ENCODE assay signal across 15 cellular contexts in the genomic region with DNA sequence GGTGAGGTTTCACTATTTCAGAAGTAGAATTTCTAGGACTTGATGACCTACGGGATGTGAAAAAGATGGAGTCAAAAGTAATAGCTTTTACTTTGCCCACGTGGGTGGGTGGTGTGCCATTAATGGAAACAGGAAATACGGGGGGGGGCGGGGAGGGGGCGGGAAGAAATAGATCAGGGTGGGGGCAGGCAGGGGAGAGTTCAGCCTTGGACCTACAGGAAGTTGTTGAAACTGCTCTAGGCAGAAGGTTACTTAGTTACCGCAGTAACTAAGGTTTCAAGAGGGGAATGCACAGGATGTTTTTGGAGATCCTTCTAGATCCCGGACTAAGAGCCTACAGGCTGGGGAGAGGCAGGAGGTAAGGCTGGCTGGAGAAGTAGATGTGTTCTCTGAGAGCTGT. TPM values are rescaled to one million over a fixed set of nuclear protein-coding genes. Genes with fewer than 3 reads are reported as not detected.
DNase-seq lines count a peak whose midpoint lies in the region; ATAC-seq, FAIRE-seq and TF ChIP-seq lines count a peak whose summit lies in the region.
"Had no signal": no experiment of that assay in that cellular context is flagged by ENCODE, and none has a peak within 500 bp of the region (broad histone marks: within the 10 kb centered on the region; RNA-seq: fewer than 3 reads in every experiment).

No MANE protein-coding gene starts in this region.

- WGBS in small intestine, 3 donors, result 27 to 45% (median 36%) methylated on average over 5 to 6 of the region's 7 CpGs

- H3K27me3 ChIP-seq in BLaER1 treated with 17β-estradiol and CSF1 and Interleukin-3, amounts not matched to agents 10 nM and 100 nM, result peaks cover 28 to 64% (median 56%) of the 10 kb centered on the region in 11 experiments; a peak in 21 of 22 replicates
- H3K27me3 ChIP-seq in CD8-positive, alpha-beta T cell (ENCODE audit: insufficient read depth, low read length), result no peaks in the 10 kb centered on the region
- H3K27me3 ChIP-seq in small intestine (ENCODE audit: control insufficient read depth in 2 of 2, insufficient read depth in 2 of 2, low read length in 2 of 2), result peaks cover 0 to 3% of the 10 kb centered on the region in 2 donors
- H3K27me3 ChIP-seq: cardiac muscle cell, gastroesophageal sphincter, uterus had no signal

- no peaks in the 10 kb centered on the region for H3K9me3 Mint-ChIP-seq in CD8-positive, alpha-beta T cell
- H3K9me3 Mint-ChIP-seq in activated B cell treated with CpG ODN at 0.5 μM for 24 hours (no peaks in the 10 kb centered on the region), naive B cell (peaks cover 0 to 2% (median 0%) of the 10 kb centered on the region in 7 donors), mesothelial cell of epicardium (peaks cover 36% of the 10 kb centered on the region)

- POLR2A ChIA-PET in CD8-positive, alpha-beta T cell (lab: Charles Lee), result no interaction called here
- POLR2A ChIA-PET in activated B cell treated with CpG ODN at 0.5 μM for 24 hours (lab: Charles Lee), result interaction anchor here (0.7 kb wide), 1 partner anchor 33 kb away, joined by 4 read pairs; no protein-coding TSS in a partner anchor

- no peaks in the 10 kb centered on the region for H3K36me3 ChIP-seq in BLaER1 treated with 17β-estradiol and CSF1 and Interleukin-3, amounts not matched to agents 10 nM and 100 nM
- no peaks in the 10 kb centered on the region for H3K36me3 ChIP-seq in CD8-positive, alpha-beta T cell (ENCODE audit: insufficient read depth, low read length)
- H3K36me3 ChIP-seq in small intestine (ENCODE audit: control insufficient read depth in 2 of 2, insufficient read depth in 2 of 2, low read length in 2 of 2), result no peaks in the 10 kb centered on the region
- H3K36me3 ChIP-seq: cardiac muscle cell, gastroesophageal sphincter, prostate gland, uterus had no signal

- peak overlapping the region; percentile 58 for H3K4me3 Mint-ChIP-seq in CD8-positive, alpha-beta T cell
- H3K4me3 Mint-ChIP-seq in activated B cell treated with CpG ODN at 0.5 μM for 24 hours, result peak overlapping the region; percentile 59
- peak overlapping the region in 7 of 8 donors; percentile 3 to 83 (median 71) for H3K4me3 Mint-ChIP-seq in naive B cell
- no peak overlapping the region for H3K4me3 Mint-ChIP-seq in mesothelial cell of epicardium

- H3K27ac Mint-ChIP-seq in CD8-positive, alpha-beta T cell, result no peak overlapping the region
- H3K27ac Mint-ChIP-seq in activated B cell treated with CpG ODN at 0.5 μM for 24 hours, result peak overlapping the region; percentile 30
- H3K27ac Mint-ChIP-seq in naive B cell, result peak overlapping the region in 4 of 6 donors; percentile 40 to 90 (median 68)
- H3K27ac Mint-ChIP-seq in mesothelial cell of epicardium, result no peak overlapping the region

- intact Hi-C loops in CD8-positive, alpha-beta T cell (cut with DNase I, micrococcal nuclease), result no loop called here
- intact Hi-C loops in activated B cell treated with CpG ODN at 0.5 μM for 24 hours (cut with micrococcal nuclease), result no loop called here

- no peaks in the 10 kb centered on the region for H3K27me3 Mint-ChIP-seq in CD8-positive, alpha-beta T cell (ENCODE audit: low read depth)
- H3K27me3 Mint-ChIP-seq in activated B cell treated with CpG ODN at 0.5 μM for 24 hours (peaks cover 4% of the 10 kb centered on the region), naive B cell (peaks cover 0 to 8% (median 0%) of the 10 kb centered on the region in 3 donors), mesothelial cell of epicardium (ENCODE audit: low read depth) (peaks cover 46% of the 10 kb centered on the region)

- TF ChIP-seq CTCF in CD8-positive, alpha-beta T cell (IDR thresholded peaks at IDR 0.05), result no peak
- TF ChIP-seq CTCF in activated B cell treated with CpG ODN at 0.5 μM for 24 hours (IDR thresholded peaks at IDR 0.05) (no peak), mesothelial cell of epicardium (IDR thresholded peaks at IDR 0.05; ENCODE audit: unreplicated experiment) (no peak)

- no peak overlapping the region for H3K9ac ChIP-seq in BLaER1 treated with 17β-estradiol and CSF1 and Interleukin-3, amounts not matched to agents 10 nM and 100 nM

- peaks cover 0 to 9% (median 0%) of the 10 kb centered on the region in 11 experiments; a peak in 3 of 22 replicates for H3K9me3 ChIP-seq in BLaER1 treated with 17β-estradiol and CSF1 and Interleukin-3, amounts not matched to agents 10 nM and 100 nM (replicated peaks in 1 of 11)
- no peaks in the 10 kb centered on the region for H3K9me3 ChIP-seq in CD8-positive, alpha-beta T cell (ENCODE audit: low read length)
- no peaks in the 10 kb centered on the region for H3K9me3 ChIP-seq in small intestine (ENCODE audit: control insufficient read depth, low read depth)
- H3K9me3 ChIP-seq: gastroesophageal sphincter, mucosa of descending colon, prostate gland, uterus had no signal

- no peak overlapping the region; a peak in 1 of 20 replicates for H3K4me3 ChIP-seq in BLaER1 treated with 17β-estradiol and CSF1 and Interleukin-3, amounts not matched to agents 10 nM and 100 nM
- H3K4me3 ChIP-seq in CD8-positive, alpha-beta T cell (ENCODE audit: low read depth, low read length), result no peak overlapping the region
- no peak overlapping the region for H3K4me3 ChIP-seq in small intestine (ENCODE audit: low read depth in 1 of 2, low read length in 2 of 2)
- H3K4me3 ChIP-seq: cardiac muscle cell, gastroesophageal sphincter, mucosa of descending colon, prostate gland, uterus had no signal

- peaks cover 32% of the 10 kb centered on the region for H3K4me1 Mint-ChIP-seq in CD8-positive, alpha-beta T cell (ENCODE audit: low read depth)
- peaks cover 21% of the 10 kb centered on the region for H3K4me1 Mint-ChIP-seq in activated B cell treated with CpG ODN at 0.5 μM for 24 hours
- peaks cover 12 to 39% (median 24%) of the 10 kb centered on the region in 3 donors for H3K4me1 Mint-ChIP-seq in naive B cell
- H3K4me1 Mint-ChIP-seq in mesothelial cell of epicardium, result no peaks in the 10 kb centered on the region

- H3K4me1 ChIP-seq in BLaER1 treated with 17β-estradiol and CSF1 and Interleukin-3, amounts not matched to agents 10 nM and 100 nM, result peaks cover 0 to 24% (median 16%) of the 10 kb centered on the region in 10 experiments; a peak in 18 of 20 replicates
- peaks cover 18% of the 10 kb centered on the region for H3K4me1 ChIP-seq in CD8-positive, alpha-beta T cell (ENCODE audit: insufficient read depth, low read length)
- no peaks in the 10 kb centered on the region for H3K4me1 ChIP-seq in small intestine (ENCODE audit: control insufficient read depth in 2 of 2, insufficient read depth in 1 of 2, low read depth in 1 of 2, low read length in 1 of 2)
- H3K4me1 ChIP-seq: gastroesophageal sphincter, prostate gland, uterus had no signal

- no peak for FAIRE-seq in small intestine (lab: Jason Lieb, UNC)
- FAIRE-seq: keratinocyte had no signal

- H3K27ac ChIP-seq in BLaER1 treated with 17β-estradiol and CSF1 and Interleukin-3, amounts not matched to agents 10 nM and 100 nM, result no peak overlapping the region; a peak in 2 of 22 replicates
- no peak overlapping the region for H3K27ac ChIP-seq in CD8-positive, alpha-beta T cell (ENCODE audit: low read depth, low read length)
- peak overlapping the region in 1 of 2 donors; percentile 24 for H3K27ac ChIP-seq in small intestine (ENCODE audit: low read depth in 1 of 2, low read length in 1 of 2)
- H3K27ac ChIP-seq: cardiac muscle cell, gastroesophageal sphincter, prostate gland, uterus had no signal

- H3K36me3 Mint-ChIP-seq in CD8-positive, alpha-beta T cell, result no peaks in the 10 kb centered on the region
- H3K36me3 Mint-ChIP-seq in activated B cell treated with CpG ODN at 0.5 μM for 24 hours (ENCODE audit: low read depth) (no peaks in the 10 kb centered on the region), naive B cell (no peaks in the 10 kb centered on the region), mesothelial cell of epicardium (no peaks in the 10 kb centered on the region)

- CTCF ChIA-PET in CD8-positive, alpha-beta T cell (lab: Charles Lee), result interaction anchor here (2.1 kb wide), 1 partner anchor 19 kb away, joined by 6 read pairs; no protein-coding TSS in a partner anchor
- CTCF ChIA-PET in activated B cell treated with CpG ODN at 0.5 μM for 24 hours (lab: Charles Lee), result no interaction called here

- no peak for DNase-seq in CD8-positive, alpha-beta T cell
- DNase-seq in activated B cell treated with CpG ODN at 0.5 μM for 24 hours (no peak), naive B cell (no peak), small intestine (no peak), mesothelial cell of epicardium (ENCODE audit: low spot score in 2 of 2, unreplicated experiment in 2 of 2) (no peak), hypothalamus (lab: John Stamatoyannopoulos, UW) (no peak)
- DNase-seq: activated effector memory CD4-positive, alpha-beta T cell treated with anti-CD3 and anti-CD28 coated beads, Interleukin-2, amount 50 U/mL, for 16 hours; mucosa of descending colon; NCI-H2171 treated with DMSO at 0.1 percent for 48 hours; uterus had no signal

- ATAC-seq in CD8-positive, alpha-beta T cell, result no peak
- ATAC-seq in activated B cell treated with CpG ODN at 0.5 μM for 24 hours (ENCODE audit: low read depth) (no peak), naive B cell (ENCODE audit: low read depth in 2 of 2) (peak; percentile 37 to 53)
- ATAC-seq: gastroesophageal sphincter, mucosa of descending colon had no signal

- peaks cover 0 to 1% (median 0%) of the 10 kb centered on the region in 11 experiments; a peak in 1 of 22 replicates for H4K20me1 ChIP-seq in BLaER1 treated with 17β-estradiol and CSF1 and Interleukin-3, amounts not matched to agents 10 nM and 100 nM

- peak overlapping the region in 10 of 11 experiments; percentile 12 to 63 (median 49); a peak in 16 of 22 replicates for H3K4me2 ChIP-seq in BLaER1 treated with 17β-estradiol and CSF1 and Interleukin-3, amounts not matched to agents 10 nM and 100 nM

RNA-seq across cellular contexts. Expression of a gene that starts 3.6 kb away (rescaled TPM):
- 10 to 100 TPM; 10.7 to 11.8 TPM for total RNA-seq in CD8-positive, alpha-beta T cell
- total RNA-seq in activated B cell treated with CpG ODN at 0.5 μM for 24 hours (2.6 and 6.4 TPM in 2 replicates), mesothelial cell of epicardium (22.2 to 26.8 TPM (median 23.4 TPM) in 3 replicates)
- polyA plus RNA-seq in naive B cell (ENCODE audit: low read depth in 6 of 6) (10 to 100 TPM in 5 of 6 donors, 1 to 10 TPM in 1; 4.5 to 24.0 (median 13.3) TPM), small intestine (10 to 100 TPM in 2 of 3 donors, 1 to 10 TPM in 1; 8.7 to 97.5 (median 72.5) TPM)

Comparison
In these comparisons a context has a peak if more than half of its experiments do, and no peak if none do; other contexts are left out.
1. ATAC-seq: peak in naive B cell (2 of 2); none in CD8-positive, alpha-beta T cell (single experiment) and activated B cell treated with CpG ODN at 0.5 μM for 24 hours (single experiment).
2. H3K27ac Mint-ChIP-seq: peak in activated B cell treated with CpG ODN at 0.5 μM for 24 hours (single experiment) and naive B cell (4 of 6); none in CD8-positive, alpha-beta T cell (single experiment) and mesothelial cell of epicardium (single experiment).